In genomic region chr2:36597532-36598377, GRCh38 we compare ENCODE assay signal across 8 cellular contexts. TPM values are rescaled to one million over a fixed set of nuclear protein-coding genes. Genes with fewer than 3 reads are reported as not detected.
DNase-seq lines count a peak whose midpoint lies in the region; ATAC-seq lines count a peak whose summit lies in the region.

FEZ2 (minus strand) TSS chr2:36598168; CDS start chr2:36598142, 26 bp downstream.

- ATAC-seq in GM19438 (IDR thresholded peaks at IDR 0.05; ENCODE audit: low read depth, unreplicated experiment) (peak; percentile 99), HG03565 (IDR thresholded peaks at IDR 0.05; ENCODE audit: unreplicated experiment) (peak; percentile 98)

- no peaks in the 10 kb centered on the region for H3K27me3 Mint-ChIP-seq in CD8-positive, alpha-beta memory T cell

- no peaks in the 10 kb centered on the region for H3K27me3 ChIP-seq in CD8-positive, alpha-beta memory T cell (ENCODE audit: insufficient read depth, low read length, poor library complexity, severe bottlenecking)

- peaks cover 0 to 5% (median 3%) of the 10 kb centered on the region in 3 donors for H3K36me3 Mint-ChIP-seq in CD8-positive, alpha-beta memory T cell

- no peaks in the 10 kb centered on the region for H3K36me3 ChIP-seq in CD8-positive, alpha-beta memory T cell (ENCODE audit: insufficient read depth, low read length)

- peaks cover 12% of the 10 kb centered on the region for H3K4me1 ChIP-seq in CD8-positive, alpha-beta memory T cell (ENCODE audit: insufficient read depth, low read length)

- peak within 1 kb of the TSS; percentile 59 for H3K4me3 ChIP-seq in CD8-positive, alpha-beta memory T cell (ENCODE audit: low read length)

- peak within 1 kb of the TSS in 7 of 8 donors; percentile 59 to 92 (median 86) for H3K27ac Mint-ChIP-seq in CD8-positive, alpha-beta memory T cell

- POLR2A ChIA-PET in CD8-positive, alpha-beta memory T cell (lab: Charles Lee): no interaction called here

- H3K27ac ChIP-seq in CD8-positive, alpha-beta memory T cell (ENCODE audit: low read depth, low read length): peak within 1 kb of the TSS; percentile 38

- CTCF ChIA-PET in CD8-positive, alpha-beta memory T cell (lab: Charles Lee): no interaction called here

- no peaks in the 10 kb centered on the region for H3K9me3 Mint-ChIP-seq in CD8-positive, alpha-beta memory T cell

- no peaks in the 10 kb centered on the region for H3K9me3 ChIP-seq in CD8-positive, alpha-beta memory T cell (ENCODE audit: low read length)

- peak within 1 kb of the TSS; percentile 87 to 98 (median 95) for H3K4me3 Mint-ChIP-seq in CD8-positive, alpha-beta memory T cell

- peak; percentile 49 to 68 (median 53) for DNase-seq in CD8-positive, alpha-beta memory T cell
- peak; percentile 62 for DNase-seq in NOMO-1 treated with dmso at 0.1 percent for 144 hours (lab: John Stamatoyannopoulos, UW; ENCODE audit: unreplicated experiment)
- peak; percentile 62 for DNase-seq in activated CD8-positive, alpha-beta memory T cell treated with anti-CD3 and anti-CD28 coated beads, Interleukin-2, amount 50 U/mL, for 4 hours
- peak; percentile 92 for DNase-seq in mesenteric fat pad (ENCODE audit: low spot score)
- DNase-seq in stimulated activated CD8-positive, alpha-beta memory T cell treated with anti-CD3 and anti-CD28 coated beads, Interleukin-15, amount 100 ng/mL, for 48 hours (ENCODE audit: low read depth in 2 of 2): peak; percentile 65 to 67

- in situ Hi-C loops in endometrial microvascular endothelial cells (cut with HindIII; ENCODE audit: inconsistent ontology term, low pct_unique_long_range_greater_than_20kb, low sequenced_read_pairs): no loop called here

- H3K4me1 Mint-ChIP-seq in CD8-positive, alpha-beta memory T cell: peaks cover 41 to 48% (median 41%) of the 10 kb centered on the region in 3 donors

RNA-seq across cellular contexts. Expression of gene FEZ2, which starts in this region (rescaled TPM):
- total RNA-seq in CD8-positive, alpha-beta memory T cell: 1 to 10 TPM; 6.9 to 8.1 TPM
- 3.1 TPM for polyA plus RNA-seq in CD8-positive, alpha-beta memory T cell
- total RNA-seq in endometrial microvascular endothelial cells (ENCODE audit: inconsistent ontology term): 120 TPM
- 64.0 TPM for total RNA-seq in mesenteric fat pad

Comparison
In these comparisons a context has a peak if more than half of its experiments do, and no peak if none do; other contexts are left out.
1. Peak in every context shown above with its lines: DNase-seq, ATAC-seq, H3K4me3 ChIP-seq and H3K27ac ChIP-seq.